Comparison of ENCODE assay signal across 1 cellular context in genomic region chr1:12540580-12541273, GRCh38.
TF ChIP-seq lines count a peak whose summit lies in the region.

No MANE protein-coding gene starts in this region.

TF ChIP-seq in HepG2, 621 proteins besides CTCF, POLR2A, EP300 and RAD21 (continued from another document):
- 0 out of 2 replicates have a peak, but pooled peaks have one; percentile 7 for TF ChIP-seq ZNF280B (CRISPR knock-in tag; IDR thresholded peaks at IDR 0.05; ENCODE audit: borderline replicate concordance)
- TF ChIP-seq NFATC3 (CRISPR knock-in tag; IDR thresholded peaks at IDR 0.05), result no peak
- TF ChIP-seq ZNF878 (CRISPR knock-in tag; IDR thresholded peaks at IDR 0.05), result no peak
- TF ChIP-seq ZNF652 (CRISPR knock-in tag; IDR thresholded peaks at IDR 0.05; ENCODE audit: borderline replicate concordance, low read depth), result no peak
- TF ChIP-seq ZNF724P (CRISPR knock-in tag; IDR thresholded peaks at IDR 0.05; ENCODE audit: borderline replicate concordance), result no peak
- no peak for TF ChIP-seq ZNF329 (CRISPR knock-in tag; IDR thresholded peaks at IDR 0.05; ENCODE audit: low read depth)
- TF ChIP-seq SCMH1 (CRISPR knock-in tag; IDR thresholded peaks at IDR 0.05; ENCODE audit: borderline replicate concordance), result no peak
- TF ChIP-seq RARA (CRISPR knock-in tag; IDR thresholded peaks at IDR 0.05), result 0 out of 2 replicates have a peak, but pooled peaks have one; percentile 3
- no peak for TF ChIP-seq ZNF644 (CRISPR knock-in tag; IDR thresholded peaks at IDR 0.05; ENCODE audit: low read depth)
- peak; percentile 30; the same call in 1 of the 2 replicates for TF ChIP-seq ADNP (CRISPR knock-in tag; IDR thresholded peaks at IDR 0.05)
- TF ChIP-seq ZNF274 (CRISPR knock-in tag; IDR thresholded peaks at IDR 0.05), result no peak
- no peak for TF ChIP-seq PHF8 (CRISPR knock-in tag; IDR thresholded peaks at IDR 0.05)
- TF ChIP-seq ZNF30 (CRISPR knock-in tag; IDR thresholded peaks at IDR 0.05), result no peak
- no peak for TF ChIP-seq MTF1 (CRISPR knock-in tag; IDR thresholded peaks at IDR 0.05)
- 0 out of 2 replicates have a peak, but pooled peaks have one; percentile 66 for TF ChIP-seq DZIP1 (CRISPR knock-in tag; IDR thresholded peaks at IDR 0.05)
- TF ChIP-seq ZBTB46 (CRISPR knock-in tag; IDR thresholded peaks at IDR 0.05; ENCODE audit: borderline replicate concordance), result no peak
- TF ChIP-seq STAT5B (CRISPR knock-in tag; IDR thresholded peaks at IDR 0.05), result no peak
- TF ChIP-seq ZNF441 (CRISPR knock-in tag; IDR thresholded peaks at IDR 0.05; ENCODE audit: borderline replicate concordance), result no peak
- TF ChIP-seq SMAD9 (CRISPR knock-in tag; IDR thresholded peaks at IDR 0.05), result no peak
- TF ChIP-seq ZNF687 (CRISPR knock-in tag; IDR thresholded peaks at IDR 0.05), result peak; percentile 61
- TF ChIP-seq EHMT2 (IDR thresholded peaks at IDR 0.05; ENCODE audit: borderline replicate concordance, low read depth, low read length), result no peak
- TF ChIP-seq NCOA2 (CRISPR knock-in tag; IDR thresholded peaks at IDR 0.05), result no peak
- no peak for TF ChIP-seq ZNF572 (CRISPR knock-in tag; IDR thresholded peaks at IDR 0.05)
- no peak for TF ChIP-seq PITX1 (CRISPR knock-in tag; IDR thresholded peaks at IDR 0.05)
- TF ChIP-seq MATR3 (CRISPR knock-in tag; IDR thresholded peaks at IDR 0.05), result no peak
- TF ChIP-seq ZNF597 (CRISPR knock-in tag; IDR thresholded peaks at IDR 0.05), result no peak
- TF ChIP-seq ZNF460 (CRISPR knock-in tag; IDR thresholded peaks at IDR 0.05; ENCODE audit: borderline replicate concordance), result no peak
- TF ChIP-seq NCOR1 (IDR thresholded peaks at IDR 0.05; ENCODE audit: borderline replicate concordance, low read length), result no peak
- no peak for TF ChIP-seq ZNF749 (CRISPR knock-in tag; IDR thresholded peaks at IDR 0.05; ENCODE audit: borderline replicate concordance)
- peak; percentile 32; the same call in 1 of the 2 replicates for TF ChIP-seq ZNF281 (CRISPR knock-in tag; IDR thresholded peaks at IDR 0.05; ENCODE audit: borderline replicate concordance)
- no peak for TF ChIP-seq ONECUT2 (CRISPR knock-in tag; IDR thresholded peaks at IDR 0.05)
- TF ChIP-seq DBP (CRISPR knock-in tag; IDR thresholded peaks at IDR 0.05; ENCODE audit: not compliant biosample characterization), result no peak
- TF ChIP-seq ZNF446 (CRISPR knock-in tag; IDR thresholded peaks at IDR 0.05), result no peak
- TF ChIP-seq AHR (CRISPR knock-in tag; IDR thresholded peaks at IDR 0.05), result no peak
- 0 out of 2 replicates have a peak, but pooled peaks have one; percentile 55 for TF ChIP-seq MEIS2 (CRISPR knock-in tag; IDR thresholded peaks at IDR 0.05)
- peak; percentile 91 for TF ChIP-seq ZMYM3 (CRISPR knock-in tag; IDR thresholded peaks at IDR 0.05)
- TF ChIP-seq ZNF580 (CRISPR knock-in tag; IDR thresholded peaks at IDR 0.05; ENCODE audit: borderline replicate concordance, low read depth), result no peak
- no peak for TF ChIP-seq ZNF3 (CRISPR knock-in tag; IDR thresholded peaks at IDR 0.05)
- no peak for TF ChIP-seq MTA1 (CRISPR knock-in tag; IDR thresholded peaks at IDR 0.05; ENCODE audit: borderline replicate concordance)
- no peak for TF ChIP-seq CENPBD1 (CRISPR knock-in tag; IDR thresholded peaks at IDR 0.05; ENCODE audit: borderline replicate concordance, low read depth)
- TF ChIP-seq ZBTB4 (CRISPR knock-in tag; IDR thresholded peaks at IDR 0.05; ENCODE audit: borderline replicate concordance), result no peak
- no peak for TF ChIP-seq HOXA5 (CRISPR knock-in tag; IDR thresholded peaks at IDR 0.05)
- TF ChIP-seq ELF3 (CRISPR knock-in tag; IDR thresholded peaks at IDR 0.05), result no peak
- TF ChIP-seq RXRA (CRISPR knock-in tag; IDR thresholded peaks at IDR 0.05), result no peak
- no peak for TF ChIP-seq NR3C1 (CRISPR knock-in tag; IDR thresholded peaks at IDR 0.05)
- TF ChIP-seq GZF1 (CRISPR knock-in tag; IDR thresholded peaks at IDR 0.05), result no peak
